ENCODE assay signal across 12 cellular contexts in the genomic region with DNA sequence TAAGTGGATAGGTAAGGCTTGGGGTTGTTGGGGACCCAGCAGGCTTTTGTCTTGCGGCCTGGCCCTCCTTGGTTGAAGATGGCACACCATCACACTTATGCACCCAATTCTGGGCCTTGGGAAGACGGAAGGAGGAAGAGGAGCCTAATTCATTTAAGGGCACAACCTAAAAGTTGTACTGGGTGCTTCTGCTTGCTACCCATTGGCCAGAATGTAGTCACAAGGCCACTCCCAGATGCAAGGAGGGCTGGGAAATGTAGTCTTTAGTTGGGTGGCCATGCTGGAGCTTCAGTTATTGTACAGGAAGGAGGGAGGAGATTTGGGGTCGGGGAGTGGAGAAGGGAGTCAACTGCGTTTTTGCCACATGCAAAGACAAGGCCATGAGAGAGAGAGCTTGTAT.
DNase-seq lines count a peak whose midpoint lies in the region; ATAC-seq and TF ChIP-seq lines count a peak whose summit lies in the region.
"Had no signal": no experiment of that assay in that cellular context is flagged by ENCODE, and none has a peak within 500 bp of the region (broad histone marks: within the 10 kb centered on the region; RNA-seq: fewer than 3 reads in every experiment).

No MANE protein-coding gene starts in this region.

- H3K9me3 Mint-ChIP-seq in CD4-positive, alpha-beta T cell = no peaks in the 10 kb centered on the region
- H3K9me3 Mint-ChIP-seq: immature natural killer cell; stimulated activated naive CD8-positive, alpha-beta T cell treated with anti-CD3 and anti-CD28 coated beads, Interleukin-15, Interleukin-2, amounts not matched to agents 100 ng/mL and 50 ng/mL, for 24 hours had no signal

- peak; percentile 58 for ATAC-seq in GM19351 (IDR thresholded peaks at IDR 0.05; ENCODE audit: unreplicated experiment)
- no peak for ATAC-seq in CD4-positive, alpha-beta T cell (ENCODE audit: poor library complexity)
- no peak for ATAC-seq in GM19324 (IDR thresholded peaks at IDR 0.05; ENCODE audit: low FRiP score, unreplicated experiment)
- no peak for ATAC-seq in GM18909 (IDR thresholded peaks at IDR 0.05; ENCODE audit: poor library complexity, unreplicated experiment)

- no peaks in the 10 kb centered on the region for H3K27me3 ChIP-seq in muscle layer of duodenum (ENCODE audit: low read depth, low read length)
- H3K27me3 ChIP-seq in CD4-positive, alpha-beta T cell (ENCODE audit: control insufficient read depth, insufficient read depth, low read length) = no peaks in the 10 kb centered on the region
- H3K27me3 ChIP-seq: dorsolateral prefrontal cortex, sigmoid colon had no signal

- intact Hi-C loops in CD4-positive, alpha-beta T cell (cut with DNase I, micrococcal nuclease) = no loop called here

- no peak overlapping the region for H3K4me3 Mint-ChIP-seq in CD4-positive, alpha-beta T cell
- H3K4me3 Mint-ChIP-seq: immature natural killer cell; stimulated activated naive CD8-positive, alpha-beta T cell treated with anti-CD3 and anti-CD28 coated beads, Interleukin-15, Interleukin-2, amounts not matched to agents 100 ng/mL and 50 ng/mL, for 24 hours had no signal

- no peaks in the 10 kb centered on the region for H3K27me3 Mint-ChIP-seq in CD4-positive, alpha-beta T cell

- peak overlapping the region; percentile 28 for H3K27ac ChIP-seq in muscle layer of duodenum (ENCODE audit: low read length)
- no peak overlapping the region for H3K27ac ChIP-seq in CD4-positive, alpha-beta T cell (ENCODE audit: low read depth, low read length)

- DNase-seq in NB4 (ENCODE audit: low read depth) (peak; percentile 75), amniotic epithelial cell (ENCODE audit: low read depth) (peak; percentile 21), DMS79 treated with DMSO at 0.1 percent for 48 hours (lab: John Stamatoyannopoulos, UW) (no peak)
- DNase-seq in CD4-positive, alpha-beta T cell = no peak
- DNase-seq: dorsolateral prefrontal cortex, immature natural killer cell, sigmoid colon had no signal

- H3K9me3 ChIP-seq in muscle layer of duodenum (ENCODE audit: control insufficient read depth in 1 of 2, low read length in 2 of 2) = no peaks in the 10 kb centered on the region
- H3K9me3 ChIP-seq in CD4-positive, alpha-beta T cell (ENCODE audit: control insufficient read depth, low read length) = no peaks in the 10 kb centered on the region
- H3K9me3 ChIP-seq: sigmoid colon had no signal

- no peaks in the 10 kb centered on the region for H3K4me1 ChIP-seq in muscle layer of duodenum (ENCODE audit: control insufficient read depth in 1 of 2, insufficient read depth in 2 of 2, low read length in 2 of 2)

- POLR2A ChIA-PET in CD4-positive, alpha-beta T cell (lab: Charles Lee) = no interaction called here

- TF ChIP-seq POLR2A in NB4 (IDR thresholded peaks at IDR 0.05; ENCODE audit: extremely low read depth, insufficient read length) = no peak

- H3K27ac Mint-ChIP-seq in CD4-positive, alpha-beta T cell = no peak overlapping the region
- H3K27ac Mint-ChIP-seq: immature natural killer cell; stimulated activated naive CD8-positive, alpha-beta T cell treated with anti-CD3 and anti-CD28 coated beads, Interleukin-15, Interleukin-2, amounts not matched to agents 100 ng/mL and 50 ng/mL, for 24 hours had no signal

- CTCF ChIA-PET in CD4-positive, alpha-beta T cell (lab: Charles Lee) = no interaction called here

- no peaks in the 10 kb centered on the region for H3K36me3 ChIP-seq in muscle layer of duodenum (ENCODE audit: control insufficient read depth in 1 of 2, insufficient read depth in 2 of 2, low read length in 2 of 2)
- H3K36me3 ChIP-seq: sigmoid colon had no signal

- no peak overlapping the region for H3K4me3 ChIP-seq in NB4 (ENCODE audit: low read depth, low read length)
- no peak overlapping the region for H3K4me3 ChIP-seq in muscle layer of duodenum (ENCODE audit: low read depth in 1 of 2, low read length in 2 of 2)
- H3K4me3 ChIP-seq: dorsolateral prefrontal cortex, sigmoid colon had no signal

- H3K4me1 Mint-ChIP-seq in CD4-positive, alpha-beta T cell (ENCODE audit: low read depth) = no peaks in the 10 kb centered on the region
- H3K4me1 Mint-ChIP-seq: immature natural killer cell had no signal

- no peak for TF ChIP-seq CTCF in NB4 (IDR thresholded peaks at IDR 0.05; ENCODE audit: low read depth, low read length)
- no peak for TF ChIP-seq CTCF in CD4-positive, alpha-beta T cell (IDR thresholded peaks at IDR 0.05)

- no peaks in the 10 kb centered on the region for H3K36me3 Mint-ChIP-seq in CD4-positive, alpha-beta T cell (ENCODE audit: low read depth)
- H3K36me3 Mint-ChIP-seq: immature natural killer cell had no signal

Comparison
In these comparisons a context has a peak if more than half of its experiments do, and no peak if none do; other contexts are left out.
1. DNase-seq: peak in NB4 (single experiment) and amniotic epithelial cell (single experiment); none in CD4-positive, alpha-beta T cell (0 of 10) and DMS79 treated with DMSO at 0.1 percent for 48 hours (single experiment).